In genomic region chr1:230972855-230973271, GRCh38 we compare ENCODE assay signal across 9 cellular contexts. TPM values are rescaled to one million over a fixed set of nuclear protein-coding genes. Genes with fewer than 3 reads are reported as not detected.
DNase-seq lines count a peak whose midpoint lies in the region; ATAC-seq and TF ChIP-seq lines count a peak whose summit lies in the region.
"Had no signal": no experiment of that assay in that cellular context is flagged by ENCODE, and none has a peak within 500 bp of the region (broad histone marks: within the 10 kb centered on the region; RNA-seq: fewer than 3 reads in every experiment).

No MANE protein-coding gene starts in this region.

- no peaks in the 10 kb centered on the region for H3K27me3 Mint-ChIP-seq in naive thymus-derived CD4-positive, alpha-beta T cell

- peaks cover 0 to 23% (median 17%) of the 10 kb centered on the region in 5 donors for H3K36me3 Mint-ChIP-seq in naive thymus-derived CD4-positive, alpha-beta T cell

- ATAC-seq in GM21619 (IDR thresholded peaks at IDR 0.05; ENCODE audit: unreplicated experiment) (peak; percentile 74), foreskin keratinocyte (no peak)
- peak; percentile 88 for ATAC-seq in naive thymus-derived CD4-positive, alpha-beta T cell

- peak; percentile 78 for DNase-seq in EH (ENCODE audit: low read depth)
- DNase-seq in M059J (ENCODE audit: low read depth): peak; percentile 83
- DNase-seq in activated T-cell treated with anti-CD3 and anti-CD28 coated beads for 24 hours (ENCODE audit: low read depth): peak; percentile 36
- peak; percentile 21 to 87 (median 82) for DNase-seq in naive thymus-derived CD4-positive, alpha-beta T cell
- no peak for DNase-seq in cortex of kidney (lab: John Stamatoyannopoulos, UW)
- DNase-seq in iPS-NIHi11 (ENCODE audit: low spot score): no peak
- DNase-seq in foreskin keratinocyte: no peak

- peaks cover 60 to 93% (median 78%) of the 10 kb centered on the region in 7 donors for H3K4me1 Mint-ChIP-seq in naive thymus-derived CD4-positive, alpha-beta T cell

- peak overlapping the region; percentile 63 for H3K27ac ChIP-seq in naive thymus-derived CD4-positive, alpha-beta T cell (ENCODE audit: low read depth, low read length)
- H3K27ac ChIP-seq in foreskin keratinocyte: no peak overlapping the region
- H3K27ac ChIP-seq: epithelial cell of prostate had no signal

- POLR2A ChIA-PET in naive thymus-derived CD4-positive, alpha-beta T cell (lab: Charles Lee): interaction anchor here (0.9 to 2.3 kb wide), 7 partner anchors 8 to 630 kb away, joined by 3 to 6 read pairs (median 4); no protein-coding TSS in a partner anchor

- H3K27ac Mint-ChIP-seq in naive thymus-derived CD4-positive, alpha-beta T cell: peak overlapping the region; percentile 25 to 96 (median 86)

- no peaks in the 10 kb centered on the region for H3K9me3 Mint-ChIP-seq in naive thymus-derived CD4-positive, alpha-beta T cell

- no peaks in the 10 kb centered on the region for H3K27me3 ChIP-seq in naive thymus-derived CD4-positive, alpha-beta T cell (ENCODE audit: control insufficient read depth in 2 of 2, insufficient read depth in 2 of 2, low read length in 2 of 2)
- no peaks in the 10 kb centered on the region for H3K27me3 ChIP-seq in foreskin keratinocyte

- peaks cover 0 to 14% (median 0%) of the 10 kb centered on the region in 3 experiments for H3K36me3 ChIP-seq in naive thymus-derived CD4-positive, alpha-beta T cell (ENCODE audit: control insufficient read depth in 2 of 3, insufficient read depth in 3 of 3, low read length in 3 of 3)

- H3K4me3 Mint-ChIP-seq in naive thymus-derived CD4-positive, alpha-beta T cell: peak overlapping the region; percentile 0 to 82 (median 69)

- H3K4me1 ChIP-seq in naive thymus-derived CD4-positive, alpha-beta T cell (ENCODE audit: control insufficient read depth in 2 of 2, insufficient read depth in 2 of 2, low read length in 2 of 2): peaks cover 48 to 51% of the 10 kb centered on the region in 2 donors
- H3K4me1 ChIP-seq in foreskin keratinocyte: no peaks in the 10 kb centered on the region

- CTCF ChIA-PET in naive thymus-derived CD4-positive, alpha-beta T cell (lab: Charles Lee): interaction anchor here (0.7 to 1.0 kb wide), 2 partner anchors 49 to 54 kb away, joined by 3 to 6 read pairs; no protein-coding TSS in a partner anchor

- intact Hi-C loops in naive thymus-derived CD4-positive, alpha-beta T cell (cut with micrococcal nuclease): loop anchor here (1.0 to 10.0 kb wide), 6 partner anchors 9 to 1628 kb away; partner anchors contain the start of genes CCSAP (in 2 of the 2), DISC1 (in 1 of the 2), GALNT2 (in 1 of the 2) and PGBD5 (in 1 of the 2)

- H3K9me3 ChIP-seq in naive thymus-derived CD4-positive, alpha-beta T cell (ENCODE audit: control insufficient read depth in 2 of 3, low read length in 3 of 3): no peaks in the 10 kb centered on the region

- TF ChIP-seq CTCF in foreskin keratinocyte (conservative IDR thresholded peaks at IDR 0.05): no peak

- peak overlapping the region; percentile 12 for H3K4me3 ChIP-seq in naive thymus-derived CD4-positive, alpha-beta T cell (ENCODE audit: low read length)

RNA-seq across cellular contexts. Expression of gene TTC13, which starts 5.8 kb away (rescaled TPM):
- 15.5 and 18.5 TPM in 2 replicates for total RNA-seq in M059J (2014; rRNA removed; shearing (Covaris generic))
- 10 to 100 TPM; 31.8 to 54.6 (median 45.1) TPM for total RNA-seq in naive thymus-derived CD4-positive, alpha-beta T cell
- 10 to 100 TPM in 1 of 2 donors, 1 to 10 TPM in 1; 9.9 to 10.8 TPM for polyA plus RNA-seq in naive thymus-derived CD4-positive, alpha-beta T cell
- total RNA-seq in foreskin keratinocyte: 8.7 and 10.4 TPM in 2 replicates
- 3.1 and 4.2 TPM in 2 replicates for polyA plus RNA-seq in foreskin keratinocyte

RNA-seq across cellular contexts. Expression of gene ARV1, which starts 6.0 kb away (rescaled TPM):
- total RNA-seq in M059J (2014; rRNA removed; shearing (Covaris generic)): 19.4 and 31.4 TPM in 2 replicates
- 10 to 100 TPM in 3 of 5 experiments, 1 to 10 TPM in 2; 5.6 to 15.2 (median 11.5) TPM for total RNA-seq in naive thymus-derived CD4-positive, alpha-beta T cell
- polyA plus RNA-seq in naive thymus-derived CD4-positive, alpha-beta T cell: 10 to 100 TPM; 32.6 to 35.8 TPM
- total RNA-seq in foreskin keratinocyte: 20.3 and 22.0 TPM in 2 replicates
- 18.9 and 21.2 TPM in 2 replicates for polyA plus RNA-seq in foreskin keratinocyte

Comparison
In these comparisons a context has a peak if more than half of its experiments do, and no peak if none do; other contexts are left out.
1. DNase-seq: peak in EH (single experiment), M059J (single experiment), activated T-cell treated with anti-CD3 and anti-CD28 coated beads for 24 hours (single experiment) and naive thymus-derived CD4-positive, alpha-beta T cell (9 of 9); none in cortex of kidney (single experiment), iPS-NIHi11 (single experiment) and foreskin keratinocyte (0 of 2).